33 cellular contexts compared by ENCODE assay signal in the genomic region with DNA sequence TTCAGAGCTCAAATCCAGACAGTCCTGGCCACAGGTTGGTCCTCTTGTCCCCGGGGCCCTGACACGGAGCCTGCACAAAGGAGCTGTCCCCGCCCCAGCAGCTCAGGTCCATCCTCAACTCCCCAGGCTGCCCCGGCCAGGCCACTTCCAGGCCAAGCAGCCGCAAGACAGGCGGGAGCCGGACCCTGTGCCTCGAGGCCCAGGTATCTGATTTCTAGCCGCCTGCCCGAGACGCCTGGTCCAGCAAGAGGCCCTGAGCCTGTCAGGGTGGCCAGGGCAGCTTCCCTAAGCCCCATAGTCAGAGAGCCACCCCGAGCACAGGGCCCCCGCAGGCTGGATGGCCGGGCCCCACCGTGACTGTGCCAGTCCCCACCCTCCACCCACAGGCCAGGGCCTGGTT.
DNase-seq lines count a peak whose midpoint lies in the region; ATAC-seq, FAIRE-seq and TF ChIP-seq lines count a peak whose summit lies in the region.
"Had no signal": no experiment of that assay in that cellular context is flagged by ENCODE, and none has a peak within 500 bp of the region (broad histone marks: within the 10 kb centered on the region; RNA-seq: fewer than 3 reads in every experiment).

No MANE protein-coding gene starts in this region.

- H2AFZ ChIP-seq in H1 (ENCODE audit: low read length): no peak overlapping the region
- H2AFZ ChIP-seq in neuronal stem cell (ENCODE audit: low read length): no peak overlapping the region

- intact Hi-C loops in left ventricle myocardium superior (cut with micrococcal nuclease): no loop called here
- intact Hi-C loops in cardiac septum (cut with DNase I): no loop called here

- H3K18ac ChIP-seq in H1 (ENCODE audit: extremely low read depth, low read length) (no peak overlapping the region), neuronal stem cell (ENCODE audit: low read length) (peak overlapping the region; percentile 74)

- H3K4me3 ChIP-seq in H1 (ENCODE audit: extremely low read depth in 1 of 4, insufficient read depth in 2 of 4, low read depth in 3 of 4, low read length in 4 of 4): no peak overlapping the region
- no peak overlapping the region for H3K4me3 ChIP-seq in neuronal stem cell (ENCODE audit: low read length in 2 of 2)
- H3K4me3 ChIP-seq: A549; BLaER1; BLaER1 treated with 17β-estradiol and CSF1 and Interleukin-3, amounts not matched to agents 10 nM and 100 nM had no signal

- no peaks in the 10 kb centered on the region for H3K9me3 ChIP-seq in H1 (ENCODE audit: insufficient read depth in 2 of 2, low read depth in 1 of 2, low read length in 1 of 2)
- peaks cover 0 to 2% of the 10 kb centered on the region in 2 donors for H3K9me3 ChIP-seq in neuronal stem cell (replicated peaks in 1 of 2; ENCODE audit: control insufficient read depth in 2 of 2, insufficient read depth in 1 of 2, low read depth in 1 of 2, low read length in 2 of 2)
- H3K9me3 ChIP-seq: A549; BE2C; BLaER1; BLaER1 treated with 17β-estradiol and CSF1 and Interleukin-3, amounts not matched to agents 10 nM and 100 nM; Caco-2 had no signal

- no peak overlapping the region for H3K9ac ChIP-seq in H1 (replicated peaks in 1 of 4; ENCODE audit: extremely low read depth in 1 of 4, low read depth in 3 of 4, low read length in 3 of 4)
- no peak overlapping the region for H3K9ac ChIP-seq in neuronal stem cell (ENCODE audit: low read depth, low read length, poor library complexity)
- H3K9ac ChIP-seq: BLaER1; BLaER1 treated with 17β-estradiol and CSF1 and Interleukin-3, amounts not matched to agents 10 nM and 100 nM had no signal

- H3K36me3 ChIP-seq in H1 (ENCODE audit: control insufficient read depth in 2 of 4, insufficient read depth in 4 of 4, low read length in 3 of 4) (no peaks in the 10 kb centered on the region), neuronal stem cell (replicated peaks in 1 of 2; ENCODE audit: control insufficient read depth in 2 of 2, insufficient read depth in 2 of 2, low read length in 2 of 2) (no peaks in the 10 kb centered on the region)
- H3K36me3 ChIP-seq: BE2C; BLaER1; BLaER1 treated with 17β-estradiol and CSF1 and Interleukin-3, amounts not matched to agents 10 nM and 100 nM had no signal

- TF ChIP-seq RAD21 in H1 (IDR thresholded peaks at IDR 0.05 in 1 of 2, conservative IDR thresholded peaks at IDR 0.05 in 1 of 2; ENCODE audit: low read depth in 2 of 2, low read length in 2 of 2): no peak

- H2BK12ac ChIP-seq in H1 (ENCODE audit: low read depth, low read length): no peak overlapping the region
- peak overlapping the region; percentile 46 for H2BK12ac ChIP-seq in neuronal stem cell (ENCODE audit: low read length)

- no peaks in the 10 kb centered on the region for H3K23me2 ChIP-seq in H1 (ENCODE audit: low read depth, low read length)

- no peak overlapping the region for H3K4ac ChIP-seq in H1 (replicated peaks; ENCODE audit: insufficient read length, low read depth, low read length)
- H3K4ac ChIP-seq in neuronal stem cell (ENCODE audit: low read length): no peak overlapping the region

- no peaks in the 10 kb centered on the region for H3K79me2 ChIP-seq in H1 (ENCODE audit: control insufficient read depth in 1 of 2, insufficient read depth in 2 of 2, low read length in 2 of 2)

- H2BK15ac ChIP-seq in H1 (ENCODE audit: low read length) (no peak overlapping the region), neuronal stem cell (ENCODE audit: low read length) (no peak overlapping the region)

- H4K91ac ChIP-seq in H1 (replicated peaks; ENCODE audit: insufficient read length, low read length): no peak overlapping the region
- H4K91ac ChIP-seq in neuronal stem cell (ENCODE audit: low read depth, low read length, poor library complexity): no peak overlapping the region

- peak overlapping the region; percentile 83; the same call in 1 of the 2 replicates for H4K8ac ChIP-seq in H1 (ENCODE audit: extremely low read depth, insufficient read depth, low read length)
- no peak overlapping the region for H4K8ac ChIP-seq in neuronal stem cell (ENCODE audit: low read depth, low read length)

- H3K4me2 ChIP-seq in H1 (ENCODE audit: insufficient read depth in 1 of 2, low read depth in 2 of 2, low read length in 2 of 2) (no peak overlapping the region), neuronal stem cell (ENCODE audit: insufficient read depth, low read length, poor library complexity, severe bottlenecking) (no peak overlapping the region)
- H3K4me2 ChIP-seq: A549; BLaER1; BLaER1 treated with 17β-estradiol and CSF1 and Interleukin-3, amounts not matched to agents 10 nM and 100 nM had no signal

- DNase-seq in left ventricle myocardium superior: peak; percentile 12
- no peak for DNase-seq in cardiac septum (ENCODE audit: low spot score)
- no peak for DNase-seq in H1 (ENCODE audit: low read depth in 1 of 2, low spot score in 2 of 2)
- no peak for DNase-seq in neuronal stem cell (ENCODE audit: low spot score)
- DNase-seq in stimulated activated CD4-positive, alpha-beta T cell treated with anti-CD3 and anti-CD28 coated beads, Interleukin-4, amount 100 ng/mL, for 1 hour: no peak
- DNase-seq: 8988T; ACHN; AML-193; BE2C; C1 segment of cervical spinal cord; Caco-2; Calu3; CD4-positive, alpha-beta memory T cell; CD4-positive, alpha-beta T cell; CD4-positive, CD25-positive, alpha-beta regulatory T cell; CD8-positive, alpha-beta memory T cell; COR-L47; DMS 273 treated with DMSO at 0.1 percent for 48 hours; DMS153; DMS53; DMS79; DMS79 treated with DMSO at 0.1 percent for 48 hours; DND-41; EL had no signal

- H2BK120ac ChIP-seq in H1 (replicated peaks; ENCODE audit: low read depth, low read length) (no peak overlapping the region), neuronal stem cell (ENCODE audit: low read depth, low read length) (no peak overlapping the region)

- H2AK5ac ChIP-seq in H1 (ENCODE audit: low read depth, low read length) (no peak overlapping the region), neuronal stem cell (ENCODE audit: low read depth, low read length) (peak overlapping the region; percentile 68)

- H3K27ac ChIP-seq in H1 (ENCODE audit: low read depth, low read length) (no peak overlapping the region), neuronal stem cell (replicated peaks; ENCODE audit: low read length) (no peak overlapping the region)
- H3K27ac ChIP-seq: 22Rv1; A549; BLaER1; BLaER1 treated with 17β-estradiol and CSF1 and Interleukin-3, amounts not matched to agents 10 nM and 100 nM; C4-2B had no signal

- H2BK5ac ChIP-seq in H1 (ENCODE audit: low read depth, low read length) (no peak overlapping the region), neuronal stem cell (ENCODE audit: low read length) (no peak overlapping the region)

- FAIRE-seq in H1 (lab: Jason Lieb, UNC): no peak
- FAIRE-seq: A204.1, A549, D721Med had no signal

- no peak for TF ChIP-seq EP300 in H1 (IDR thresholded peaks at IDR 0.05; ENCODE audit: borderline replicate concordance in 1 of 2, low read depth in 2 of 2, low read length in 2 of 2)

- H3K56ac ChIP-seq in H1 (replicated peaks; ENCODE audit: insufficient read length, low read depth, low read length): no peak overlapping the region

- no peak for TF ChIP-seq CTCF in H1 (IDR thresholded peaks at IDR 0.05; ENCODE audit: control extremely low read depth in 1 of 3, insufficient read depth in 1 of 3, low read depth in 1 of 3, low read length in 3 of 3)

- CTCF ChIA-PET in H1 (lab: Charles Lee; ENCODE audit: partially characterized antibody): interaction anchor here (0.8 to 2.3 kb wide), 4 partner anchors 45 to 193 kb away, joined by 3 to 5 read pairs (median 3); no protein-coding TSS in a partner anchor

- H3K27me3 ChIP-seq in H1 (replicated peaks in 1 of 4; ENCODE audit: control insufficient read depth in 3 of 4, extremely low read depth in 1 of 4, insufficient read depth in 3 of 4, low read length in 3 of 4) (no peaks in the 10 kb centered on the region), neuronal stem cell (ENCODE audit: control insufficient read depth in 3 of 3, insufficient read depth in 3 of 3, low read depth in 1 of 3, low read length in 3 of 3) (peaks cover 0 to 74% (median 0%) of the 10 kb centered on the region in 3 experiments)

- POLR2A ChIA-PET in H1 (lab: Charles Lee; ENCODE audit: partially characterized antibody): interaction anchor here (0.6 kb wide), 1 partner anchor 9 kb away, joined by 3 read pairs; no protein-coding TSS in a partner anchor

- H4K5ac ChIP-seq in H1 (ENCODE audit: insufficient read length, low read depth, low read length): no peak overlapping the region

- no peak overlapping the region for H2BK20ac ChIP-seq in H1 (ENCODE audit: low read length)

- TF ChIP-seq POLR2A in H1 (IDR thresholded peaks at IDR 0.05; ENCODE audit: control extremely low read depth in 1 of 2, low read depth in 2 of 2, low read length in 2 of 2): no peak

- H4K20me1 ChIP-seq in H1 (replicated peaks in 1 of 2; ENCODE audit: control insufficient read depth in 1 of 2, insufficient read depth in 2 of 2, low read length in 2 of 2): no peaks in the 10 kb centered on the region

- H3K14ac ChIP-seq in H1 (ENCODE audit: insufficient read length) (no peak overlapping the region), neuronal stem cell (ENCODE audit: low read length) (peak overlapping the region; percentile 63)

- H3K79me1 ChIP-seq in H1 (ENCODE audit: low read depth, low read length) (no peaks in the 10 kb centered on the region), neuronal stem cell (ENCODE audit: low read depth, low read length) (peaks cover 3% of the 10 kb centered on the region)

- peaks cover 0 to 3% (median 0%) of the 10 kb centered on the region in 4 experiments; a peak in 1 of 7 replicates for H3K4me1 ChIP-seq in H1 (replicated peaks in 1 of 4; ENCODE audit: control insufficient read depth in 3 of 4, insufficient read depth in 4 of 4, low read length in 3 of 4)
- peaks cover 0 to 14% of the 10 kb centered on the region in 2 donors for H3K4me1 ChIP-seq in neuronal stem cell (ENCODE audit: control insufficient read depth in 2 of 2, insufficient read depth in 1 of 2, low read depth in 1 of 2, low read length in 2 of 2)
- H3K4me1 ChIP-seq: A549, BE2C, Caco-2 had no signal

- 94% methylated on average over 11 of the region's 15 CpGs; no CpG with 5 or more reads in 1 of the 2 experiments for WGBS in H1 (ENCODE audit: extremely low coverage in 1 of 2, insufficient coverage in 1 of 2, insufficient read length in 1 of 2, insufficient replicate concordance in 2 of 2, low coverage in 1 of 2, low lambda C conversion rate in 2 of 2, missing lambda C conversion rate in 1 of 2), 2 experiments
- no CpG with 5 or more reads among the region's 15 CpGs for WGBS in neuronal stem cell (ENCODE audit: extremely low coverage in 2 of 2, insufficient read length in 2 of 2, insufficient replicate concordance in 1 of 2), 2 donors

- H3K23ac ChIP-seq in H1 (ENCODE audit: insufficient read length): no peak overlapping the region
- H3K23ac ChIP-seq in neuronal stem cell (ENCODE audit: low read depth, low read length, poor library complexity): peak overlapping the region; percentile 26

- ATAC-seq in left ventricle myocardium superior (no peak), HG03159 (IDR thresholded peaks at IDR 0.05; ENCODE audit: unreplicated experiment) (no peak)
- ATAC-seq: A549; CD8-positive, alpha-beta T cell had no signal

TF ChIP-seq in H1, 55 proteins besides CTCF, POLR2A, EP300 and RAD21 (continues in another document):
- TF ChIP-seq TAF1 (IDR thresholded peaks at IDR 0.05; ENCODE audit: low read depth, low read length) (no peak), KDM4A (IDR thresholded peaks at IDR 0.05; ENCODE audit: low read depth, low read length, severe bottlenecking) (no peak), SP4 (IDR thresholded peaks at IDR 0.05; ENCODE audit: low read length) (no peak)
